Comparison of ENCODE assay signal across 9 cellular contexts in the genomic region with DNA sequence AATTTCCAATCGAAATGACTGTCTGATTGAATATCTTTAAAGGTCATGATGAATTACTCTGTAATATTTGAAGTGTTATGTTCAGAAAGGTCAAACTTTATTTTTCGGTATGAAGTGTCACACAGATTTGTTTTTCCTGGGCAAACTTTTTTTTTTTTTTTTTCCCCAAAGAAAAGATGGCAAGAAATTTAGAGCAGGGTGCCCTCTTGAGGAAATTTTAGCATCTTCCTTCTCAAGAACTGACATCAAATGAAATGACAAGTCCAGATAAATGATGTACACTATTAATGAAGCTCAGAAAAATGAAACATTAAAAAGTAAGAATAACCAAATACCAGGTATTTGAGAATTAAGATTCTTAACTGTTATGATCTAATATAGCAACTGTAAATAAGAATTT.
A peak's percentile ranks its signal among the peaks of the same experiment; 100 is the strongest.
DNase-seq lines count a peak whose midpoint lies in the region; ATAC-seq and TF ChIP-seq lines count a peak whose summit lies in the region.
"Had no signal": no experiment of that assay in that cellular context is flagged by ENCODE, and none has a peak within 500 bp of the region (broad histone marks: within the 10 kb centered on the region; RNA-seq: fewer than 3 reads in every experiment).

No MANE protein-coding gene starts in this region.

- peaks cover 8% of the 10 kb centered on the region for H3K4me1 ChIP-seq in cardiac muscle cell (ENCODE audit: low read depth)

- H3K27me3 ChIP-seq in cardiac muscle cell, result no peaks in the 10 kb centered on the region

- no peak overlapping the region for H3K27ac Mint-ChIP-seq in type B pancreatic cell
- no peak overlapping the region for H3K27ac Mint-ChIP-seq in activated T-helper 17 cell treated with anti-CD3 and anti-CD28 coated beads, Interleukin-2, amount 50 U/mL, for 72 hours
- H3K27ac Mint-ChIP-seq: activated CD8-positive, alpha-beta T cell treated with anti-CD3 and anti-CD28 coated beads, Interleukin-2, amount 10 ng/mL, durations not matched to agents 7 days and 5 days had no signal

- H3K27me3 Mint-ChIP-seq in type B pancreatic cell, result no peaks in the 10 kb centered on the region
- no peaks in the 10 kb centered on the region for H3K27me3 Mint-ChIP-seq in activated T-helper 17 cell treated with anti-CD3 and anti-CD28 coated beads, Interleukin-2, amount 50 U/mL, for 72 hours

- TF ChIP-seq CTCF in cardiac muscle cell (IDR thresholded peaks at IDR 0.05; ENCODE audit: low read depth, low read length) (peak; percentile 47), type B pancreatic cell (conservative IDR thresholded peaks at IDR 0.05) (peak; percentile 59)

- H3K9me3 Mint-ChIP-seq in type B pancreatic cell, result no peaks in the 10 kb centered on the region
- no peaks in the 10 kb centered on the region for H3K9me3 Mint-ChIP-seq in activated T-helper 17 cell treated with anti-CD3 and anti-CD28 coated beads, Interleukin-2, amount 50 U/mL, for 72 hours

- H3K36me3 Mint-ChIP-seq in type B pancreatic cell, result peaks cover 5% of the 10 kb centered on the region
- H3K36me3 Mint-ChIP-seq in activated T-helper 17 cell treated with anti-CD3 and anti-CD28 coated beads, Interleukin-2, amount 50 U/mL, for 72 hours (ENCODE audit: low read depth), result peaks cover 20% of the 10 kb centered on the region

- H3K27ac ChIP-seq in cardiac muscle cell, result no peak overlapping the region

- H3K36me3 ChIP-seq in cardiac muscle cell, result peaks cover 3% of the 10 kb centered on the region

- H3K4me3 Mint-ChIP-seq in type B pancreatic cell, result no peak overlapping the region
- H3K4me3 Mint-ChIP-seq in activated T-helper 17 cell treated with anti-CD3 and anti-CD28 coated beads, Interleukin-2, amount 50 U/mL, for 72 hours, result no peak overlapping the region
- H3K4me3 Mint-ChIP-seq: activated CD8-positive, alpha-beta T cell treated with anti-CD3 and anti-CD28 coated beads, Interleukin-2, amount 10 ng/mL, durations not matched to agents 7 days and 5 days had no signal

- intact Hi-C loops in left ventricle myocardium superior (cut with micrococcal nuclease), result loop anchor here (5.0 kb wide), 1 partner anchor 195 kb away; no protein-coding TSS in a partner anchor

- ATAC-seq in left ventricle myocardium superior (no peak), GM21619 (IDR thresholded peaks at IDR 0.05; ENCODE audit: unreplicated experiment) (no peak), GM19035 (IDR thresholded peaks at IDR 0.05; ENCODE audit: unreplicated experiment) (no peak)
- no peak for ATAC-seq in activated T-helper 17 cell treated with anti-CD3 and anti-CD28 coated beads, Interleukin-2, amount 50 U/mL, for 72 hours (replicated peaks)
- ATAC-seq: activated CD8-positive, alpha-beta T cell treated with anti-CD3 and anti-CD28 coated beads, Interleukin-2, amount 10 ng/mL, durations not matched to agents 7 days and 5 days had no signal

- DNase-seq in cardiac muscle cell (ENCODE audit: low read depth in 1 of 2, low spot score in 1 of 2) (peak in 1 of 2 donors; percentile 59), left ventricle myocardium superior (no peak), RPMI7951 (ENCODE audit: low read depth) (peak; percentile 47), fibroblast of peridontal ligament (ENCODE audit: extremely low read depth) (peak; percentile 78), type B pancreatic cell (ENCODE audit: extremely low spot score, unreplicated experiment) (no peak)
- DNase-seq: activated CD8-positive, alpha-beta T cell treated with anti-CD3 and anti-CD28 coated beads, Interleukin-2, amount 10 ng/mL, durations not matched to agents 7 days and 5 days had no signal

- H3K9me3 ChIP-seq in cardiac muscle cell (ENCODE audit: low read depth), result no peaks in the 10 kb centered on the region

- H3K4me3 ChIP-seq in cardiac muscle cell, result no peak overlapping the region

- no peaks in the 10 kb centered on the region for H3K4me1 Mint-ChIP-seq in type B pancreatic cell (ENCODE audit: unreplicated experiment)
- H3K4me1 Mint-ChIP-seq in activated T-helper 17 cell treated with anti-CD3 and anti-CD28 coated beads, Interleukin-2, amount 50 U/mL, for 72 hours, result no peaks in the 10 kb centered on the region

Comparison
In these comparisons a context has a peak if more than half of its experiments do, and no peak if none do; other contexts are left out.
1. DNase-seq: peak in RPMI7951 (single experiment) and fibroblast of peridontal ligament (single experiment); none in left ventricle myocardium superior (single experiment) and type B pancreatic cell (single experiment).